ENCODE assay signal across 15 cellular contexts in genomic region chr14:69055973-69056372, GRCh38.
DNase-seq lines count a peak whose midpoint lies in the region; ATAC-seq lines count a peak whose summit lies in the region.
"Had no signal": no experiment of that assay in that cellular context is flagged by ENCODE, and none has a peak within 500 bp of the region (broad histone marks: within the 10 kb centered on the region; RNA-seq: fewer than 3 reads in every experiment).

No MANE protein-coding gene starts in this region.

- no peak for ATAC-seq in naive thymus-derived CD8-positive, alpha-beta T cell

- H3K27me3 Mint-ChIP-seq in naive thymus-derived CD8-positive, alpha-beta T cell = no peaks in the 10 kb centered on the region
- H3K27me3 Mint-ChIP-seq in activated CD4-positive, alpha-beta T cell treated with anti-CD3 and anti-CD28 coated beads, Interleukin-2, amount 10 ng/mL, durations not matched to agents 7 days and 5 days = no peaks in the 10 kb centered on the region

- H3K36me3 Mint-ChIP-seq in naive thymus-derived CD8-positive, alpha-beta T cell = peaks cover 5 to 86% (median 12%) of the 10 kb centered on the region in 3 donors
- peaks cover 48% of the 10 kb centered on the region for H3K36me3 Mint-ChIP-seq in activated CD4-positive, alpha-beta T cell treated with anti-CD3 and anti-CD28 coated beads, Interleukin-2, amount 10 ng/mL, durations not matched to agents 7 days and 5 days (ENCODE audit: low read depth)

- POLR2A ChIA-PET in naive thymus-derived CD8-positive, alpha-beta T cell (lab: Charles Lee) = no interaction called here
- POLR2A ChIA-PET in activated CD4-positive, alpha-beta T cell treated with anti-CD3 and anti-CD28 coated beads, Interleukin-2, amount 10 ng/mL, durations not matched to agents 7 days and 5 days (lab: Charles Lee) = no interaction called here

- DNase-seq in ACHN (peak; percentile 22), GM23248 (no peak), caudate nucleus (lab: John Stamatoyannopoulos, UW) (no peak), MG63 (no peak), cerebellar cortex (ENCODE audit: low spot score) (no peak)
- no peak for DNase-seq in naive thymus-derived CD8-positive, alpha-beta T cell
- DNase-seq in activated CD4-positive, alpha-beta T cell treated with anti-CD3 and anti-CD28 coated beads, Interleukin-2, amount 10 ng/mL, durations not matched to agents 7 days and 5 days = no peak
- DNase-seq: activated CD4-positive, alpha-beta T cell treated with anti-CD3 and anti-CD28 coated beads for 4 hours; activated naive CD4-positive, alpha-beta T cell treated with anti-CD3 and anti-CD28 coated beads, Interleukin-2, amount 50 U/mL, for 16 hours; GOT3; Kasumi-1; stimulated activated CD4-positive, alpha-beta T cell treated with anti-CD3 and anti-CD28 coated beads, Interleukin-2, amount 100 ng/mL, for 48 hours had no signal

- no peaks in the 10 kb centered on the region for H3K9me2 ChIP-seq in GM23248 (ENCODE audit: insufficient read depth)

- H3K4me1 Mint-ChIP-seq in naive thymus-derived CD8-positive, alpha-beta T cell = peaks cover 18 to 36% (median 28%) of the 10 kb centered on the region in 4 donors
- peaks cover 14% of the 10 kb centered on the region for H3K4me1 Mint-ChIP-seq in activated CD4-positive, alpha-beta T cell treated with anti-CD3 and anti-CD28 coated beads, Interleukin-2, amount 10 ng/mL, durations not matched to agents 7 days and 5 days

- H3F3A ChIP-seq in GM23248 (ENCODE audit: insufficient read depth) = peaks cover 37% of the 10 kb centered on the region

- H3K27me3 ChIP-seq in GM23248 (replicated peaks; ENCODE audit: insufficient read depth) (no peaks in the 10 kb centered on the region), MG63 (no peaks in the 10 kb centered on the region)
- H3K27me3 ChIP-seq: vagina had no signal

- in situ Hi-C loops in ACHN (cut with HindIII; ENCODE audit: low pct_ligation_motif_present, low pct_unique_long_range_greater_than_20kb, low sequenced_read_pairs) (no loop called here), GM23248 (cut with MboI) (no loop called here)

- no peaks in the 10 kb centered on the region for H3K9me3 ChIP-seq in GM23248 (ENCODE audit: low read depth)
- no peaks in the 10 kb centered on the region for H3K9me3 ChIP-seq in MG63
- H3K9me3 ChIP-seq: Caco-2, vagina had no signal

- H3K36me3 ChIP-seq in GM23248 (ENCODE audit: low read depth) (peaks cover 24% of the 10 kb centered on the region), MG63 (no peaks in the 10 kb centered on the region; the same call in 1 of the 2 replicates)

- peaks cover 32% of the 10 kb centered on the region for H3K4me1 ChIP-seq in GM23248 (ENCODE audit: insufficient read depth)

- H3K9me3 Mint-ChIP-seq in naive thymus-derived CD8-positive, alpha-beta T cell = no peaks in the 10 kb centered on the region
- no peaks in the 10 kb centered on the region for H3K9me3 Mint-ChIP-seq in activated CD4-positive, alpha-beta T cell treated with anti-CD3 and anti-CD28 coated beads, Interleukin-2, amount 10 ng/mL, durations not matched to agents 7 days and 5 days

- H3K4me2 ChIP-seq in GM23248 (ENCODE audit: unreplicated experiment) = no peak overlapping the region

- H3K4me3 ChIP-seq in GM23248 (no peak overlapping the region), MG63 (no peak overlapping the region)
- H3K4me3 ChIP-seq: SK-N-MC, vagina had no signal

- peaks cover 35% of the 10 kb centered on the region for H3K79me2 ChIP-seq in GM23248 (ENCODE audit: insufficient read depth)

- H2AFZ ChIP-seq in GM23248 = no peak overlapping the region

- peak overlapping the region; percentile 10; the same call in 1 of the 2 replicates for H3K9ac ChIP-seq in GM23248

- H4K20me1 ChIP-seq in GM23248 (ENCODE audit: insufficient read depth) = no peaks in the 10 kb centered on the region

- H3K27ac Mint-ChIP-seq in naive thymus-derived CD8-positive, alpha-beta T cell = peak overlapping the region in 8 of 10 donors; percentile 24 to 81 (median 63)
- H3K27ac Mint-ChIP-seq in activated CD4-positive, alpha-beta T cell treated with anti-CD3 and anti-CD28 coated beads, Interleukin-2, amount 10 ng/mL, durations not matched to agents 7 days and 5 days = no peak overlapping the region

- CTCF ChIA-PET in activated CD4-positive, alpha-beta T cell treated with anti-CD3 and anti-CD28 coated beads, Interleukin-2, amount 10 ng/mL, durations not matched to agents 7 days and 5 days (lab: Charles Lee) = interaction anchor here (0.5 to 1.2 kb wide), 2 partner anchors 12 to 212 kb away, joined by 3 read pairs; no protein-coding TSS in a partner anchor

- H3K4me3 Mint-ChIP-seq in naive thymus-derived CD8-positive, alpha-beta T cell = no peak overlapping the region
- H3K4me3 Mint-ChIP-seq in activated CD4-positive, alpha-beta T cell treated with anti-CD3 and anti-CD28 coated beads, Interleukin-2, amount 10 ng/mL, durations not matched to agents 7 days and 5 days = no peak overlapping the region

- H3K27ac ChIP-seq in GM23248 = no peak overlapping the region
- H3K27ac ChIP-seq in caudate nucleus (ENCODE audit: low read depth, low read length) = peak overlapping the region; percentile 78
- H3K27ac ChIP-seq: SK-N-MC, vagina had no signal
